In genomic region chr9:129225815-129226214, GRCh38 we compare ENCODE assay signal across 8 cellular contexts. TPM values are rescaled to one million over a fixed set of nuclear protein-coding genes. Genes with fewer than 3 reads are reported as not detected.
A peak's percentile ranks its signal among the peaks of the same experiment; 100 is the strongest.
DNase-seq lines count a peak whose midpoint lies in the region; ATAC-seq and TF ChIP-seq lines count a peak whose summit lies in the region.

No MANE protein-coding gene starts in this region.

- peak overlapping the region; percentile 53 to 85 (median 65) for H3K27ac Mint-ChIP-seq in immature natural killer cell

- no peak for ATAC-seq in HG02588 (IDR thresholded peaks at IDR 0.05; ENCODE audit: unreplicated experiment)
- no peak for ATAC-seq in GM21381 (IDR thresholded peaks at IDR 0.05; ENCODE audit: unreplicated experiment)

- H3K36me3 Mint-ChIP-seq in immature natural killer cell = no peaks in the 10 kb centered on the region

- no peak for TF ChIP-seq CTCF in AG10803 (conservative IDR thresholded peaks at IDR 0.05; ENCODE audit: low read length)
- no peak for TF ChIP-seq CTCF in NB4 (IDR thresholded peaks at IDR 0.05; ENCODE audit: low read depth, low read length)

- H3K27me3 ChIP-seq in subcutaneous abdominal adipose tissue (ENCODE audit: control insufficient read depth in 5 of 5, insufficient read depth in 4 of 5, low read length in 5 of 5) = peaks cover 0 to 3% (median 0%) of the 10 kb centered on the region in 5 donors

- TF ChIP-seq POLR2A in NB4 (IDR thresholded peaks at IDR 0.05; ENCODE audit: extremely low read depth, insufficient read length) = no peak

- H3K9ac ChIP-seq in subcutaneous abdominal adipose tissue (ENCODE audit: low read length in 5 of 5) = no peak overlapping the region

- peaks cover 0 to 17% (median 9%) of the 10 kb centered on the region in 5 donors for H3K4me1 ChIP-seq in subcutaneous abdominal adipose tissue (ENCODE audit: control insufficient read depth in 5 of 5, insufficient read depth in 5 of 5, low read length in 5 of 5)

- peak overlapping the region; percentile 41 for H3K27ac ChIP-seq in subcutaneous abdominal adipose tissue (ENCODE audit: low read depth, low read length)

- H3K4me3 Mint-ChIP-seq in immature natural killer cell = peak overlapping the region; percentile 25 to 71 (median 49)

- H3K4me3 ChIP-seq in AG10803 (ENCODE audit: low read length) (no peak overlapping the region), NB4 (ENCODE audit: low read depth, low read length) (no peak overlapping the region), subcutaneous abdominal adipose tissue (ENCODE audit: low read depth in 1 of 5, low read length in 5 of 5) (no peak overlapping the region)

- DNase-seq in AG10803 (ENCODE audit: low read depth) (peak; percentile 84), NB4 (ENCODE audit: low read depth) (peak; percentile 85), astrocyte of the hippocampus (ENCODE audit: low read depth, low spot score) (peak; percentile 74), immature natural killer cell (peak; percentile 52 to 62 (median 55)), NCI-H2107 (lab: John Stamatoyannopoulos, UW) (no peak)

- no peaks in the 10 kb centered on the region for H3K9me3 Mint-ChIP-seq in immature natural killer cell

- peaks cover 50% of the 10 kb centered on the region in 2 donors for H3K4me1 Mint-ChIP-seq in immature natural killer cell

- no peaks in the 10 kb centered on the region for H3K36me3 ChIP-seq in subcutaneous abdominal adipose tissue (ENCODE audit: control insufficient read depth in 5 of 5, insufficient read depth in 5 of 5, low read length in 5 of 5)

- peaks cover 0 to 4% (median 2%) of the 10 kb centered on the region in 3 donors for H3K27me3 Mint-ChIP-seq in immature natural killer cell (ENCODE audit: low read depth in 3 of 3)

- H3K9me3 ChIP-seq in subcutaneous abdominal adipose tissue (ENCODE audit: control insufficient read depth in 5 of 5, low read length in 5 of 5) = no peaks in the 10 kb centered on the region

RNA-seq across cellular contexts. Expression of gene IER5L, which starts 47.8 kb away (rescaled TPM):
- 1 to 10 TPM in 1 of 3 donors, under 1 TPM in 2; 0.15 to 1.1 (median 0.16) TPM for polyA plus RNA-seq in immature natural killer cell
